ENCODE assay signal across 8 cellular contexts in the genomic region with DNA sequence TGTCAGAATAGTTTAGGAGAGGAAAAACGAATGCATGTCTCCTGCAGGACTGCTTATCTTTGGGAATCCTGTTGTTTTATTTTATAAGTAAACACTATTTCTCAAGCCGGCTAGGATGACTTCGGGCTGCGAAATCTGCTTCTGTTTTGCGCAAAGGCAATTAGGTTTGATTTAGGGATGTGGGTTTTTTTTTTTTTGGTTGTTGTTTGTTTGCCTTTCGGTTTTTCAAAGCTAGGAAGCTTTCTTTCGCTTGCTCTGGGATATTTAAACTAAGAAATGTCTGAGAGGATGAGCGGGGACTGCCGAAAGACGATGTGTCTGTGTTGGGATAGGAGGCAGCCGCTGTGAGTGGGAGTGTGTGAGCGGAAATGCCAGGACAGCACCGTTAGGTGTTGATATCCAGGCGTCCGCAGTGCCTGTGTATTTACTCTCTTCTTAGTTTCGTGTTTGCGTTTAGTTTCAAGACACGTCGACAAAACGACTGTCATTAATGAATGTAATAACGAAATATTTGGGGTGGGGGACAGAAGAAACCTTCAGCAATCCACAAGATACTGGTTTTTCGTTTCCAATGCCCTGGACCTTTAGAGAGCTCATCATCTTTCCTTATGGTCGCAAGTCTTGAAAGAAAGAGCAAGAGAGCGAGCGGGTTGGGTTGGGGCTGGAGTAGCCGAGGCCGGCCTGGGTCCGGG. TPM values are rescaled to one million over a fixed set of nuclear protein-coding genes. Genes with fewer than 3 reads are reported as not detected.
DNase-seq lines count a peak whose midpoint lies in the region; ATAC-seq, FAIRE-seq and TF ChIP-seq lines count a peak whose summit lies in the region.

No MANE protein-coding gene starts in this region.

- no peaks in the 10 kb centered on the region for H3K36me3 ChIP-seq in rectal smooth muscle tissue (ENCODE audit: control insufficient read depth, insufficient read depth, low read length)

- DNase-seq in GM12892 (ENCODE audit: insufficient read length), result no peak
- DNase-seq in NCI-H2227 (lab: John Stamatoyannopoulos, UW; ENCODE audit: unreplicated experiment), result peak; percentile 42
- DNase-seq in dorsolateral prefrontal cortex, result no peak

- no peak for TF ChIP-seq CTCF in dorsolateral prefrontal cortex (IDR thresholded peaks at IDR 0.05 in 54 of 56, conservative IDR thresholded peaks at IDR 0.05 in 2 of 56; ENCODE audit: low read depth in 1 of 56, partially characterized antibody in 56 of 56)

- FAIRE-seq in GM12892 (lab: Jason Lieb, UNC), result peak; percentile 79

- TF ChIP-seq POLR2A in GM12892 (IDR thresholded peaks at IDR 0.05; ENCODE audit: low read depth, low read length), result no peak

- peaks cover 3% of the 10 kb centered on the region for H3K4me1 ChIP-seq in rectal smooth muscle tissue (ENCODE audit: control insufficient read depth, insufficient read depth, low read length)

- ATAC-seq in GM21381 (IDR thresholded peaks at IDR 0.05; ENCODE audit: unreplicated experiment), result no peak
- no peak for ATAC-seq in HG03025 (IDR thresholded peaks at IDR 0.05; ENCODE audit: low FRiP score, unreplicated experiment)
- no peak for ATAC-seq in GM21619 (IDR thresholded peaks at IDR 0.05; ENCODE audit: unreplicated experiment)
- no peak for ATAC-seq in HG03196 (IDR thresholded peaks at IDR 0.05; ENCODE audit: unreplicated experiment)

- H3K27ac ChIP-seq in dorsolateral prefrontal cortex (peak overlapping the region in 1 of 59 donors; percentile 39), rectal smooth muscle tissue (ENCODE audit: low read depth, low read length) (peak overlapping the region; percentile 33)

- H3K9ac ChIP-seq in rectal smooth muscle tissue (ENCODE audit: low read length), result no peak overlapping the region

- H3K27me3 ChIP-seq in dorsolateral prefrontal cortex (peaks cover 6 to 99% (median 89%) of the 10 kb centered on the region in 45 donors), rectal smooth muscle tissue (ENCODE audit: control insufficient read depth, insufficient read depth, low read length) (peaks cover 48% of the 10 kb centered on the region)

- intact Hi-C loops in dorsolateral prefrontal cortex (cut with DNase I), result loop anchor here in 1 of 2 donors (10.0 kb wide), 1 partner anchor 152 kb away; no protein-coding TSS in a partner anchor

- peak overlapping the region in 46 of 59 donors; percentile 1 to 62 (median 40) for H3K4me3 ChIP-seq in dorsolateral prefrontal cortex
- peak overlapping the region; percentile 56 for H3K4me3 ChIP-seq in rectal smooth muscle tissue (ENCODE audit: low read length)

RNA-seq across cellular contexts. Expression of a gene that starts 0.6 kb away (rescaled TPM):
- 0.42 TPM for polyA plus RNA-seq in GM12892 (2012; ENCODE audit: missing spikeins)
- total RNA-seq in dorsolateral prefrontal cortex, result 1 to 10 TPM in 2 of 120 experiments, under 1 TPM in 35, not detected in 83; 0.29 to 1.3 (median 0.46) TPM

RNA-seq across cellular contexts. Expression of a gene that starts 25.9 kb away (rescaled TPM):
- 284 TPM for polyA plus RNA-seq in GM12892 (2012; ENCODE audit: missing spikeins)
- total RNA-seq in dorsolateral prefrontal cortex, result 100 to 1,000 TPM in 4 of 120 experiments, 10 to 100 TPM in 116; 50.8 to 118 (median 77.6) TPM
